Comparison of ENCODE assay signal across 19 cellular contexts in genomic region chr3:76442374-76442915, GRCh38.
DNase-seq lines count a peak whose midpoint lies in the region; ATAC-seq, FAIRE-seq and TF ChIP-seq lines count a peak whose summit lies in the region.
"Had no signal": no experiment of that assay in that cellular context is flagged by ENCODE, and none has a peak within 500 bp of the region (broad histone marks: within the 10 kb centered on the region; RNA-seq: fewer than 3 reads in every experiment).

No MANE protein-coding gene starts in this region.

- H3K4me3 ChIP-seq in OCI-LY3 (ENCODE audit: low read length) (peak overlapping the region; percentile 56), GM12878 (no peak overlapping the region)
- H3K4me3 ChIP-seq: A549, BLaER1 had no signal

- H3K9ac ChIP-seq in OCI-LY3 (ENCODE audit: low read length) (no peak overlapping the region; the same call in 1 of the 2 replicates), GM12878 (ENCODE audit: control insufficient read depth, insufficient read depth, low read length) (no peak overlapping the region)
- H3K9ac ChIP-seq: BLaER1 had no signal

- TF ChIP-seq POLR2A in GM12878 (IDR thresholded peaks at IDR 0.05; ENCODE audit: low read depth, low read length) = no peak

- intact Hi-C loops in GM12878 (cut with micrococcal nuclease; ENCODE audit: unreplicated experiment) = no loop called here

- ATAC-seq in HG02798 (IDR thresholded peaks at IDR 0.05; ENCODE audit: poor library complexity, unreplicated experiment) = peak; percentile 48
- ATAC-seq in GM12878 = peak; percentile 51
- no peak for ATAC-seq in stimulated activated memory B cell treated with anti-CD40 and anti-IgM and Interleukin-4, amounts not matched to agents 10 μg/mL and 1 μg/mL and 100 μg/mL, for 72 hours
- ATAC-seq: A549, HepG2 had no signal

- no peaks in the 10 kb centered on the region for H3K4me1 Mint-ChIP-seq in stimulated activated memory B cell treated with anti-CD40 and anti-IgM and Interleukin-4, amounts not matched to agents 10 μg/mL and 1 μg/mL and 100 μg/mL, for 72 hours
- H3K4me1 Mint-ChIP-seq: CD4-positive, alpha-beta memory T cell had no signal

- H3K4me1 ChIP-seq in OCI-LY3 (ENCODE audit: low read length) (peaks cover 29% of the 10 kb centered on the region), GM12878 (ENCODE audit: control insufficient read depth, insufficient read depth, low read length) (no peaks in the 10 kb centered on the region)
- H3K4me1 ChIP-seq: A549 had no signal

- peaks cover 3% of the 10 kb centered on the region for H3K9me3 Mint-ChIP-seq in stimulated activated memory B cell treated with anti-CD40 and anti-IgM and Interleukin-4, amounts not matched to agents 10 μg/mL and 1 μg/mL and 100 μg/mL, for 72 hours
- H3K9me3 Mint-ChIP-seq: H9 had no signal

- peak; percentile 61 for DNase-seq in ELR (ENCODE audit: low read depth)
- DNase-seq in GM12878 (ENCODE audit: low read depth, low spot score) = no peak
- no peak for DNase-seq in OCI-M1 (lab: John Stamatoyannopoulos, UW)
- no peak for DNase-seq in SW480 (ENCODE audit: low spot score)
- DNase-seq in EL = no peak
- DNase-seq: CD4-positive, alpha-beta memory T cell; H9; KG1; NCI-H1092; NCI-H1436 treated with DMSO at 0.1 percent for 48 hours; NCI-H2081; NCI-H748 treated with DMSO at 0.1 percent for 48 hours; SW 1271 had no signal

- no TSS peak for BruUV-seq in GM12878 (replicated peaks; lab: Mats Ljungman, UMichigan)

- TF ChIP-seq CTCF in OCI-LY3 (IDR thresholded peaks at IDR 0.05; ENCODE audit: low read depth, low read length) = no peak
- TF ChIP-seq CTCF in GM12878 (IDR thresholded peaks at IDR 0.05 in 2 of 3, conservative IDR thresholded peaks at IDR 0.05 in 1 of 3; ENCODE audit: control insufficient read depth in 2 of 3, extremely low read depth in 1 of 3, insufficient read depth in 1 of 3, low read depth in 3 of 3, low read length in 3 of 3) = no peak

- H3K36me3 Mint-ChIP-seq in stimulated activated memory B cell treated with anti-CD40 and anti-IgM and Interleukin-4, amounts not matched to agents 10 μg/mL and 1 μg/mL and 100 μg/mL, for 72 hours = no peaks in the 10 kb centered on the region
- H3K36me3 Mint-ChIP-seq: CD4-positive, alpha-beta memory T cell had no signal

- H3K4me3 Mint-ChIP-seq in stimulated activated memory B cell treated with anti-CD40 and anti-IgM and Interleukin-4, amounts not matched to agents 10 μg/mL and 1 μg/mL and 100 μg/mL, for 72 hours = no peak overlapping the region
- H3K4me3 Mint-ChIP-seq: CD4-positive, alpha-beta memory T cell; H9 had no signal

- H3K9me3 ChIP-seq in OCI-LY3 (ENCODE audit: insufficient read depth, low read length) (no peaks in the 10 kb centered on the region), GM12878 (replicated peaks; ENCODE audit: control insufficient read depth, insufficient read depth, low read length) (no peaks in the 10 kb centered on the region)
- H3K9me3 ChIP-seq: A549 had no signal

- no peak for TF ChIP-seq EP300 in GM12878 (IDR thresholded peaks at IDR 0.05; ENCODE audit: borderline replicate concordance in 1 of 2, control insufficient read depth in 1 of 2, low read depth in 2 of 2, low read length in 2 of 2)

- H3K4me2 ChIP-seq in OCI-LY3 (ENCODE audit: low read length) = peak overlapping the region; percentile 69
- H3K4me2 ChIP-seq in GM12878 (ENCODE audit: control insufficient read depth, insufficient read depth) = no peak overlapping the region
- H3K4me2 ChIP-seq: A549, BLaER1 had no signal

- H3K36me3 ChIP-seq in OCI-LY3 (replicated peaks; ENCODE audit: low read depth, low read length) = no peaks in the 10 kb centered on the region
- H3K36me3 ChIP-seq in GM12878 (ENCODE audit: control insufficient read depth in 2 of 2, insufficient read depth in 2 of 2, low read length in 1 of 2) = no peaks in the 10 kb centered on the region
- H3K36me3 ChIP-seq: BLaER1 had no signal

- no peak overlapping the region for H3K27ac Mint-ChIP-seq in stimulated activated memory B cell treated with anti-CD40 and anti-IgM and Interleukin-4, amounts not matched to agents 10 μg/mL and 1 μg/mL and 100 μg/mL, for 72 hours
- H3K27ac Mint-ChIP-seq: CD4-positive, alpha-beta memory T cell had no signal

- H4K20me1 ChIP-seq in OCI-LY3 (ENCODE audit: insufficient read depth, low read length) (no peaks in the 10 kb centered on the region), GM12878 (ENCODE audit: control insufficient read depth, insufficient read depth) (no peaks in the 10 kb centered on the region)
- H4K20me1 ChIP-seq: BLaER1 had no signal

- peak overlapping the region; percentile 57 for H2AFZ ChIP-seq in OCI-LY3 (ENCODE audit: low read depth, low read length)
- no peak overlapping the region for H2AFZ ChIP-seq in GM12878 (ENCODE audit: control insufficient read depth, low read depth, low read length)

- no peaks in the 10 kb centered on the region for H3K27me3 ChIP-seq in OCI-LY3 (ENCODE audit: low read depth, low read length)
- no peaks in the 10 kb centered on the region for H3K27me3 ChIP-seq in GM12878 (replicated peaks in 1 of 2; ENCODE audit: control insufficient read depth in 2 of 2, insufficient read depth in 2 of 2, low read length in 1 of 2)
- H3K27me3 ChIP-seq: BLaER1 had no signal

- H3K79me2 ChIP-seq in OCI-LY3 (ENCODE audit: low read length) = no peaks in the 10 kb centered on the region
- no peaks in the 10 kb centered on the region for H3K79me2 ChIP-seq in GM12878 (ENCODE audit: control insufficient read depth, insufficient read depth, low read length)

- SMC1A ChIA-PET in GM12878 (lab: Charles Lee; ENCODE audit: uncharacterized antibody, unreplicated experiment) = no interaction called here

- no peaks in the 10 kb centered on the region for H3K27me3 Mint-ChIP-seq in stimulated activated memory B cell treated with anti-CD40 and anti-IgM and Interleukin-4, amounts not matched to agents 10 μg/mL and 1 μg/mL and 100 μg/mL, for 72 hours
- H3K27me3 Mint-ChIP-seq: CD4-positive, alpha-beta memory T cell had no signal

- no peak for TF ChIP-seq RAD21 in GM12878 (IDR thresholded peaks at IDR 0.05; ENCODE audit: insufficient read depth, low read depth, low read length)

- no peak for FAIRE-seq in GM12878 (lab: Jason Lieb, UNC)
- FAIRE-seq: A549, HepG2 had no signal

- H3K27ac ChIP-seq in OCI-LY3 (ENCODE audit: low read length) (peak overlapping the region; percentile 40), GM12878 (ENCODE audit: control insufficient read depth, insufficient read depth) (no peak overlapping the region)
- H3K27ac ChIP-seq: A549, BLaER1 had no signal

- CTCF ChIA-PET in GM12878 (lab: Yijun Ruan, JAX) = interaction anchor here (0.6 kb wide), 1 partner anchor 807 kb away, joined by 3 read pairs; no protein-coding TSS in a partner anchor

- RAD21 ChIA-PET in GM12878 (lab: Charles Lee; ENCODE audit: unreplicated experiment) = no interaction called here

- 61% methylated on average over 8 of the region's 8 CpGs for WGBS in GM12878 (ENCODE audit: insufficient coverage, insufficient replicate concordance, low lambda C conversion rate, missing lambda C conversion rate)

- in situ Hi-C loops in GM12878 (cut with MboI) = no loop called here

- POLR2A ChIA-PET in GM12878 (lab: Charles Lee) = interaction anchor here (0.6 kb wide), 1 partner anchor 422 kb away, joined by 3 read pairs; no protein-coding TSS in a partner anchor

TF ChIP-seq in GM12878, 131 proteins besides CTCF, POLR2A, EP300 and RAD21:
- TF ChIP-seq MLLT1 (IDR thresholded peaks at IDR 0.05) (0 out of 2 replicates have a peak, but pooled peaks have one; percentile 24), ESRRA (IDR thresholded peaks at IDR 0.05; ENCODE audit: low read length) (no peak), RUNX3 (IDR thresholded peaks at IDR 0.05; ENCODE audit: low read length) (peak; percentile 9; the same call in 1 of the 2 replicates)
